ENCODE assay signal across 23 cellular contexts in genomic region chr3:4460334-4460733, GRCh38. TPM values are rescaled to one million over a fixed set of nuclear protein-coding genes. Genes with fewer than 3 reads are reported as not detected.
A peak's percentile ranks its signal among the peaks of the same experiment; 100 is the strongest.
DNase-seq lines count a peak whose midpoint lies in the region; ATAC-seq, FAIRE-seq and TF ChIP-seq lines count a peak whose summit lies in the region.
"Had no signal": no experiment of that assay in that cellular context is flagged by ENCODE, and none has a peak within 500 bp of the region (broad histone marks: within the 10 kb centered on the region; RNA-seq: fewer than 3 reads in every experiment).

No MANE protein-coding gene starts in this region.

- H3K27me3 ChIP-seq in HepG2 (ENCODE audit: control insufficient read depth in 1 of 2, insufficient read depth in 2 of 2, low read length in 2 of 2), result no peaks in the 10 kb centered on the region
- H3K27me3 ChIP-seq in right lobe of liver, result no peaks in the 10 kb centered on the region
- H3K27me3 ChIP-seq: BLaER1 had no signal

- TF ChIP-seq POLR2A in HepG2 (IDR thresholded peaks at IDR 0.05; ENCODE audit: insufficient read depth in 1 of 2, low read depth in 2 of 2, low read length in 2 of 2) (no peak), right lobe of liver (IDR thresholded peaks at IDR 0.05) (no peak)

- H2AFZ ChIP-seq in HepG2 (ENCODE audit: low read length), result no peak overlapping the region

- no peak overlapping the region for H3K9ac ChIP-seq in HepG2 (ENCODE audit: insufficient read depth, low read depth, low read length)
- H3K9ac ChIP-seq: BLaER1 had no signal

- H3K9me3 ChIP-seq in HepG2 (ENCODE audit: low read length) (no peaks in the 10 kb centered on the region), right lobe of liver (no peaks in the 10 kb centered on the region)
- H3K9me3 ChIP-seq: BLaER1, Caco-2, HAP-1 had no signal

- ATAC-seq in HepG2 (peak; percentile 95), right lobe of liver (no peak)
- ATAC-seq: CD8-positive, alpha-beta T cell had no signal

- H3K36me3 ChIP-seq in HepG2 (replicated peaks in 1 of 2; ENCODE audit: control insufficient read depth in 1 of 2, insufficient read depth in 2 of 2, low read length in 2 of 2) (no peaks in the 10 kb centered on the region), right lobe of liver (no peaks in the 10 kb centered on the region)
- H3K36me3 ChIP-seq: BLaER1, HAP-1 had no signal

- H3K4me1 ChIP-seq in HepG2 (ENCODE audit: insufficient read depth, low read length), result peaks cover 30% of the 10 kb centered on the region
- no peaks in the 10 kb centered on the region for H3K4me1 ChIP-seq in right lobe of liver
- H3K4me1 ChIP-seq: BLaER1, HAP-1 had no signal

- H3K79me2 ChIP-seq in HepG2 (ENCODE audit: insufficient read depth, low read length), result no peaks in the 10 kb centered on the region

- no peaks in the 10 kb centered on the region for H4K20me1 ChIP-seq in HepG2 (ENCODE audit: insufficient read depth, low read length)
- H4K20me1 ChIP-seq: BLaER1 had no signal

- 33% methylated on average over 4 of the region's 4 CpGs for WGBS in HepG2 (ENCODE audit: low lambda C conversion rate)
- 91% methylated on average over 4 of the region's 4 CpGs for WGBS in right lobe of liver (ENCODE audit: insufficient coverage, low coverage, low lambda C conversion rate, missing lambda C conversion rate)

- no peak overlapping the region for H3K4me3 ChIP-seq in HepG2 (replicated peaks in 1 of 3; ENCODE audit: insufficient read depth in 1 of 3, low read depth in 2 of 3, low read length in 3 of 3)
- no peak overlapping the region for H3K4me3 ChIP-seq in right lobe of liver
- H3K4me3 ChIP-seq: BLaER1, HAP-1 had no signal

- intact Hi-C loops in HepG2 (cut with micrococcal nuclease; ENCODE audit: unreplicated experiment), result no loop called here
- intact Hi-C loops in right lobe of liver (cut with DNase I), result no loop called here

- TF ChIP-seq RAD21 in HepG2 (CRISPR knock-in tag; IDR thresholded peaks at IDR 0.05), result no peak

- no peak overlapping the region; the same call in 1 of the 2 replicates for H3K4me2 ChIP-seq in HepG2 (ENCODE audit: low read depth, low read length)
- H3K4me2 ChIP-seq: BLaER1 had no signal

- DNase-seq in DMS53 (lab: John Stamatoyannopoulos, UW), result peak; percentile 26
- DNase-seq in DMS53 treated with DMSO at 0.1 percent for 48 hours (lab: John Stamatoyannopoulos, UW; ENCODE audit: unreplicated experiment), result no peak
- peak; percentile 64 for DNase-seq in HepG2 (ENCODE audit: low spot score)
- no peak for DNase-seq in right lobe of liver
- DNase-seq in kidney tubule cell (ENCODE audit: low spot score), result peak; percentile 25
- no peak for DNase-seq in MV-4-11 (lab: John Stamatoyannopoulos, UW)
- no peak for DNase-seq in RPMI8226
- DNase-seq: Caco-2; CD4-positive, CD25-positive, alpha-beta regulatory T cell; CD8-positive, alpha-beta T cell; DMS 273 treated with DMSO at 0.1 percent for 48 hours; DND-41; GOT3; HFFc6 had no signal

- no peak for FAIRE-seq in HepG2 (lab: Jason Lieb, UNC)
- FAIRE-seq: A204.1, D721Med, G401.6, GM12892, H54 had no signal

- CTCF ChIA-PET in HepG2 (lab: Yijun Ruan, JAX; ENCODE audit: low intra/inter-chr PET ratio, low total read pairs), result no interaction called here

- H3K27ac ChIP-seq in HepG2 (ENCODE audit: extremely low read length, insufficient read depth, low read length) (peak overlapping the region; percentile 4), right lobe of liver (no peak overlapping the region)
- H3K27ac ChIP-seq: 22Rv1, BLaER1, C4-2B had no signal

- no peak for TF ChIP-seq EP300 in HepG2 (IDR thresholded peaks at IDR 0.05; ENCODE audit: low read depth in 2 of 2, low read length in 2 of 2)
- TF ChIP-seq EP300 in HepG2 (CRISPR knock-in tag; IDR thresholded peaks at IDR 0.05; ENCODE audit: borderline replicate concordance), result no peak

- no TSS peak for BruUV-seq in HepG2 (replicated peaks; lab: Mats Ljungman, UMichigan)

- in situ Hi-C loops in HepG2 (cut with HindIII; ENCODE audit: extremely low pct_ligation_motif_present, low pct_unique_long_range_greater_than_20kb), result no loop called here

- no peak for TF ChIP-seq CTCF in HepG2 (CRISPR knock-in tag; IDR thresholded peaks at IDR 0.05)
- no peak for TF ChIP-seq CTCF in right lobe of liver (IDR thresholded peaks at IDR 0.05)

- POLR2A ChIA-PET in HepG2 (lab: Yijun Ruan, JAX), result interaction anchor here (1.0 to 1.7 kb wide), 2 partner anchors 20 to 32 kb away, joined by 4 to 11 read pairs; partner anchors contain the start of gene ITPR1

TF ChIP-seq in HepG2, 621 proteins besides CTCF, POLR2A, EP300 and RAD21 (continues in another document):
- TF ChIP-seq FOXA3 (CRISPR knock-in tag; IDR thresholded peaks at IDR 0.05) (peak; percentile 62; the same call in 1 of the 2 replicates), ZNF580 (CRISPR knock-in tag; IDR thresholded peaks at IDR 0.05; ENCODE audit: borderline replicate concordance, low read depth) (no peak), CSRNP1 (CRISPR knock-in tag; IDR thresholded peaks at IDR 0.05) (no peak)

RNA-seq across cellular contexts. Expression of gene SUMF1, which starts 6.7 kb away (rescaled TPM):
- total RNA-seq in HepG2 (2016; rRNA removed; fragmentation: Illumina TruSeq; extraction: Trizol), result 14.1 and 28.9 TPM in 2 replicates
- total RNA-seq in HepG2 (2016; cell fraction: cytosol; rRNA removed; fragmentation: Illumina TruSeq; extraction: Trizol; ENCODE audit: low read depth), result 9.1 and 10.4 TPM in 2 replicates
- total RNA-seq in HepG2 (2016; cell fraction: insoluble cytoplasmic fraction; rRNA removed; fragmentation: Illumina TruSeq; extraction: Trizol), result 15.7 and 30.9 TPM in 2 replicates
- total RNA-seq in HepG2 (2016; cell fraction: membrane; rRNA removed; fragmentation: Illumina TruSeq; extraction: Trizol), result 10.4 and 11.0 TPM in 2 replicates
- 35.9 and 39.6 TPM in 2 replicates for total RNA-seq in HepG2 (2016; cell fraction: nucleus; rRNA removed; fragmentation: Illumina TruSeq; extraction: Trizol)
- 18.5 and 19.4 TPM in 2 replicates for polyA plus RNA-seq in HepG2 (2011; rRNA removed)
- 25.4 and 26.1 TPM in 2 replicates for polyA plus RNA-seq in HepG2 (2011; cell fraction: cytosol; rRNA removed)
- 23.9 and 25.8 TPM in 2 replicates for polyA plus RNA-seq in HepG2 (2011; cell fraction: nucleus; rRNA removed)
- polyA plus RNA-seq in HepG2 (2012), result 13.5 and 16.1 TPM in 2 replicates
- 2.1 and 2.6 TPM in 2 replicates for polyA plus RNA-seq in HepG2 (2016; cell fraction: cytosol; fragmentation: Illumina TruSeq; extraction: Trizol; ENCODE audit: low read depth)
- 11.5 and 12.3 TPM in 2 replicates for polyA plus RNA-seq in HepG2 (2016; cell fraction: insoluble cytoplasmic fraction; fragmentation: Illumina TruSeq; extraction: Trizol; ENCODE audit: low read depth)
- polyA plus RNA-seq in HepG2 (2016; cell fraction: membrane; fragmentation: Illumina TruSeq; extraction: Trizol; ENCODE audit: low read depth), result 4.8 and 5.8 TPM in 2 replicates
- polyA plus RNA-seq in HepG2 (2016; cell fraction: nucleus; fragmentation: Illumina TruSeq; extraction: Trizol; ENCODE audit: insufficient read depth, low read depth), result 26.9 and 28.6 TPM in 2 replicates
- 41.6 and 45.0 TPM in 2 replicates for polyA minus RNA-seq in HepG2 (2011; rRNA and poly(A)+ RNA removed; ENCODE audit: low replicate concordance)
- 10.6 and 13.7 TPM in 2 replicates for polyA minus RNA-seq in HepG2 (2011; cell fraction: cytosol; rRNA and poly(A)+ RNA removed)
- 63.1 and 66.0 TPM in 2 replicates for polyA minus RNA-seq in HepG2 (2011; cell fraction: nucleus; rRNA and poly(A)+ RNA removed)
- total RNA-seq in right lobe of liver, result 10 to 100 TPM; 15.9 to 32.4 (median 21.3) TPM

RNA-seq across cellular contexts. Expression of gene ITPR1, which starts 32.8 kb away (rescaled TPM):
- total RNA-seq in HepG2 (2016; rRNA removed; fragmentation: Illumina TruSeq; extraction: Trizol) (10.1 and 11.4 TPM in 2 replicates), right lobe of liver (10 to 100 TPM in 4 of 6 experiments, 1 to 10 TPM in 2; 6.5 to 16.2 (median 11.5) TPM)
- total RNA-seq in HepG2 (2016; cell fraction: cytosol; rRNA removed; fragmentation: Illumina TruSeq; extraction: Trizol; ENCODE audit: low read depth), result 1.5 and 2.1 TPM in 2 replicates
- total RNA-seq in HepG2 (2016; cell fraction: insoluble cytoplasmic fraction; rRNA removed; fragmentation: Illumina TruSeq; extraction: Trizol), result 11.8 and 12.0 TPM in 2 replicates
- 3.9 and 4.1 TPM in 2 replicates for total RNA-seq in HepG2 (2016; cell fraction: membrane; rRNA removed; fragmentation: Illumina TruSeq; extraction: Trizol)
- 32.1 and 34.1 TPM in 2 replicates for total RNA-seq in HepG2 (2016; cell fraction: nucleus; rRNA removed; fragmentation: Illumina TruSeq; extraction: Trizol)
- polyA plus RNA-seq in HepG2 (2011; rRNA removed), result 6.3 and 10.0 TPM in 2 replicates
- polyA plus RNA-seq in HepG2 (2011; cell fraction: cytosol; rRNA removed), result 4.4 and 4.5 TPM in 2 replicates
- 9.3 and 10.4 TPM in 2 replicates for polyA plus RNA-seq in HepG2 (2011; cell fraction: nucleus; rRNA removed)
- polyA plus RNA-seq in HepG2 (2012), result 9.7 and 13.7 TPM in 2 replicates
- 0.59 and 0.74 TPM in 2 replicates for polyA plus RNA-seq in HepG2 (2016; cell fraction: cytosol; fragmentation: Illumina TruSeq; extraction: Trizol; ENCODE audit: low read depth)
- 5.4 and 5.7 TPM in 2 replicates for polyA plus RNA-seq in HepG2 (2016; cell fraction: insoluble cytoplasmic fraction; fragmentation: Illumina TruSeq; extraction: Trizol; ENCODE audit: low read depth)
- polyA plus RNA-seq in HepG2 (2016; cell fraction: membrane; fragmentation: Illumina TruSeq; extraction: Trizol; ENCODE audit: low read depth), result 0.90 and 1.2 TPM in 2 replicates
- 12.6 and 14.0 TPM in 2 replicates for polyA plus RNA-seq in HepG2 (2016; cell fraction: nucleus; fragmentation: Illumina TruSeq; extraction: Trizol; ENCODE audit: insufficient read depth, low read depth)
- polyA minus RNA-seq in HepG2 (2011; rRNA and poly(A)+ RNA removed; ENCODE audit: low replicate concordance), result 31.4 and 330 TPM in 2 replicates
- 12.1 and 15.5 TPM in 2 replicates for polyA minus RNA-seq in HepG2 (2011; cell fraction: cytosol; rRNA and poly(A)+ RNA removed)
- 75.3 and 85.2 TPM in 2 replicates for polyA minus RNA-seq in HepG2 (2011; cell fraction: nucleus; rRNA and poly(A)+ RNA removed)

Comparison
In these comparisons a context has a peak if more than half of its experiments do, and no peak if none do; other contexts are left out.
1. DNase-seq: peak in DMS53 (single experiment), HepG2 (single experiment) and kidney tubule cell (single experiment); none in DMS53 treated with DMSO at 0.1 percent for 48 hours (single experiment), right lobe of liver (0 of 3), MV-4-11 (single experiment) and RPMI8226 (single experiment).